In the genomic region with DNA sequence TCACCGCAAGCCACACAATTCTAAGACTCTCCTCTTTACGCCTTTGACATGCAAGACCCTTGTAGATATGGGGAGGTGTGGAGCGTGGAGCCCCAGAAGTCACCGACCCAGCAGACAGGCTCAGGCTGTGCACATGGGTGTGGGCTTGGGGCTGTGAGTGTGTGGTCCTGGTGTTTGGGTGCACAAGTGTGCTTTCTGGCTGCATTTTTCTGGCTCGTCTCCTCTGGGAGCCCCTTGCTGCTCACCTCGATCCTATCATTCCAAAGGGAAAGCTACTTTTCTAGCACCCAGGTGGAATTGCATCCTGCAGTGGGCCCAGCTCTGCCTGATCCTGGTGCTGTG, we compare ENCODE assay signal across 26 cellular contexts.
DNase-seq lines count a peak whose midpoint lies in the region; ATAC-seq, FAIRE-seq and TF ChIP-seq lines count a peak whose summit lies in the region.
"Had no signal": no experiment of that assay in that cellular context is flagged by ENCODE, and none has a peak within 500 bp of the region (broad histone marks: within the 10 kb centered on the region; RNA-seq: fewer than 3 reads in every experiment).

No MANE protein-coding gene starts in this region.

- TF ChIP-seq CTCF in H9 (conservative IDR thresholded peaks at IDR 0.05), result no peak
- TF ChIP-seq CTCF in K562 (IDR thresholded peaks at IDR 0.05 in 2 of 3, conservative IDR thresholded peaks at IDR 0.05 in 1 of 3; ENCODE audit: insufficient read depth in 2 of 3, low read depth in 1 of 3, low read length in 3 of 3), result no peak

- H3K27ac ChIP-seq in H9 (ENCODE audit: insufficient read length, low read depth, low read length), result no peak overlapping the region
- no peak overlapping the region for H3K27ac ChIP-seq in K562 (ENCODE audit: extremely low read depth, low read depth, low read length)
- no peak overlapping the region for H3K27ac ChIP-seq in neuronal stem cell (replicated peaks; ENCODE audit: low read length)
- H3K27ac ChIP-seq: 22Rv1, C4-2B, SJCRH30 had no signal

- H3K9me3 ChIP-seq in H9 (ENCODE audit: control insufficient read depth, low read depth, low read length) (no peaks in the 10 kb centered on the region), K562 (replicated peaks; ENCODE audit: control insufficient read depth, insufficient read depth, low read depth, low read length) (no peaks in the 10 kb centered on the region), neuronal stem cell (replicated peaks in 1 of 2; ENCODE audit: control insufficient read depth in 2 of 2, insufficient read depth in 1 of 2, low read depth in 1 of 2, low read length in 2 of 2) (no peaks in the 10 kb centered on the region)
- H3K9me3 ChIP-seq: SJCRH30 had no signal

- no peak overlapping the region for H3K4me2 ChIP-seq in H9 (ENCODE audit: insufficient read depth, insufficient read length, low read length)
- no peak overlapping the region for H3K4me2 ChIP-seq in K562 (ENCODE audit: insufficient read depth, low read length)
- no peak overlapping the region for H3K4me2 ChIP-seq in neuronal stem cell (ENCODE audit: insufficient read depth, low read length, poor library complexity, severe bottlenecking)

- TF ChIP-seq RAD21 in K562 (CRISPR knock-in tag; conservative IDR thresholded peaks at IDR 0.05 in 1 of 2, IDR thresholded peaks at IDR 0.05 in 1 of 2), result no peak

- H2AFZ ChIP-seq in H9 (ENCODE audit: low read length) (no peak overlapping the region), K562 (ENCODE audit: low read depth, low read length) (peak overlapping the region; percentile 29), neuronal stem cell (ENCODE audit: low read length) (peak overlapping the region; percentile 39)

- H3K4me1 ChIP-seq in H9 (ENCODE audit: insufficient read depth, low read length) (no peaks in the 10 kb centered on the region; the same call in 1 of the 2 replicates), K562 (replicated peaks in 1 of 2; ENCODE audit: control insufficient read depth in 2 of 2, insufficient read depth in 2 of 2, low read length in 2 of 2) (peaks cover 0 to 4% of the 10 kb centered on the region in 2 experiments; a peak in 2 of 5 replicates), neuronal stem cell (ENCODE audit: control insufficient read depth in 2 of 2, insufficient read depth in 1 of 2, low read depth in 1 of 2, low read length in 2 of 2) (peaks cover 16 to 20% of the 10 kb centered on the region in 2 donors)

- H3K36me3 Mint-ChIP-seq in H9 (ENCODE audit: insufficient read depth in 1 of 3, low read depth in 3 of 3), result peaks cover 6 to 26% (median 20%) of the 10 kb centered on the region in 3 experiments; a peak in 5 of 7 replicates

- H3K9ac ChIP-seq in H9 (ENCODE audit: extremely low read depth, insufficient read length, low read length), result no peak overlapping the region
- H3K9ac ChIP-seq in K562 (ENCODE audit: insufficient read depth in 1 of 2, low read depth in 2 of 2, low read length in 2 of 2), result no peak overlapping the region
- no peak overlapping the region for H3K9ac ChIP-seq in neuronal stem cell (ENCODE audit: low read depth, low read length, poor library complexity)

- no peaks in the 10 kb centered on the region for H3K79me1 ChIP-seq in H9 (ENCODE audit: insufficient read depth, low read depth, low read length, poor library complexity, severe bottlenecking)
- no peaks in the 10 kb centered on the region for H3K79me1 ChIP-seq in neuronal stem cell (ENCODE audit: low read depth, low read length)

- H2AK5ac ChIP-seq in H9 (ENCODE audit: insufficient read length, low read length), result no peak overlapping the region
- no peak overlapping the region for H2AK5ac ChIP-seq in neuronal stem cell (ENCODE audit: low read depth, low read length)

- H4K8ac ChIP-seq in H9 (replicated peaks; ENCODE audit: insufficient read length, low read depth, low read length) (no peak overlapping the region), neuronal stem cell (ENCODE audit: low read depth, low read length) (no peak overlapping the region)

- no peak overlapping the region for H4K5ac ChIP-seq in H9 (ENCODE audit: insufficient read length, low read depth, low read length)

- H2BK5ac ChIP-seq in H9 (ENCODE audit: insufficient read length, low read length) (no peak overlapping the region), neuronal stem cell (ENCODE audit: low read length) (no peak overlapping the region)

- DNase-seq in activated CD4-positive, CD25-positive, alpha-beta regulatory T cell treated with anti-CD3 and anti-CD28 coated beads, Interleukin-2, amount 50 U/mL, for 72 hours, result no peak
- DNase-seq in H9 (no peak), K562 (ENCODE audit: extremely low read depth in 1 of 4, low spot score in 3 of 4) (no peak), neuronal stem cell (ENCODE audit: low spot score) (no peak), left lobe of liver (ENCODE audit: low spot score) (no peak), globus pallidus (ENCODE audit: low spot score) (no peak)
- DNase-seq: ACHN; Calu3; CD8-positive, alpha-beta memory T cell; DMS153; GF-D8; HCEC 1CT; KG1; NCI-H1092 treated with DMSO at 0.1 percent for 48 hours; NCI-H1436 treated with DMSO at 0.1 percent for 48 hours; NCI-H1930; NCI-H345; NCI-H524; NCI-H774; OCI-M1; SJCRH30 had no signal

- BruUV-seq in K562 (replicated peaks; lab: Mats Ljungman, UMichigan), result no TSS peak

- H4K91ac ChIP-seq in H9 (ENCODE audit: insufficient read length, low read depth, low read length), result no peak overlapping the region
- H4K91ac ChIP-seq in neuronal stem cell (ENCODE audit: low read depth, low read length, poor library complexity), result no peak overlapping the region

- peak overlapping the region in 1 of 2 experiments; percentile 20; a peak in 1 of 5 replicates for H3K4me3 Mint-ChIP-seq in H9
- H3K4me3 Mint-ChIP-seq: CD8-positive, alpha-beta memory T cell had no signal

- H3K27me3 ChIP-seq in H9 (ENCODE audit: insufficient read depth, low read length) (no peaks in the 10 kb centered on the region), K562 (ENCODE audit: control insufficient read depth in 2 of 2, insufficient read depth in 2 of 2, low read length in 2 of 2) (peaks cover 0 to 19% of the 10 kb centered on the region in 2 experiments; a peak in 2 of 5 replicates), neuronal stem cell (ENCODE audit: control insufficient read depth in 3 of 3, insufficient read depth in 3 of 3, low read depth in 1 of 3, low read length in 3 of 3) (no peaks in the 10 kb centered on the region)

- no peaks in the 10 kb centered on the region; the same call in 1 of the 2 replicates for H3K27me3 Mint-ChIP-seq in H9 (ENCODE audit: low read depth)

- H3K23me2 ChIP-seq in H9 (ENCODE audit: insufficient read length, low read depth, low read length, poor library complexity, severe bottlenecking), result no peaks in the 10 kb centered on the region

- in situ Hi-C loops in K562 (cut with MboI), result no loop called here

- H3K14ac ChIP-seq in H9 (ENCODE audit: insufficient read depth, low read length) (no peak overlapping the region), neuronal stem cell (ENCODE audit: low read length) (no peak overlapping the region)

- H2BK15ac ChIP-seq in H9 (ENCODE audit: low read depth, low read length), result no peak overlapping the region
- H2BK15ac ChIP-seq in neuronal stem cell (ENCODE audit: low read length), result no peak overlapping the region

- no peak for TF ChIP-seq POLR2A in K562 (conservative IDR thresholded peaks at IDR 0.05)

- no peak overlapping the region for H3K4ac ChIP-seq in H9 (ENCODE audit: low read depth, low read length)
- no peak overlapping the region for H3K4ac ChIP-seq in neuronal stem cell (ENCODE audit: low read length)

- H3K18ac ChIP-seq in H9 (ENCODE audit: insufficient read length, low read depth, low read length), result no peak overlapping the region
- H3K18ac ChIP-seq in neuronal stem cell (ENCODE audit: low read length), result peak overlapping the region; percentile 49

- H3K36me3 ChIP-seq in K562 (ENCODE audit: control insufficient read depth, insufficient read depth, low read length) (no peaks in the 10 kb centered on the region), neuronal stem cell (replicated peaks in 1 of 2; ENCODE audit: control insufficient read depth in 2 of 2, insufficient read depth in 2 of 2, low read length in 2 of 2) (no peaks in the 10 kb centered on the region)
- H3K36me3 ChIP-seq: SJCRH30 had no signal

- H3K27ac Mint-ChIP-seq in H9, result peak overlapping the region; percentile 6 to 86 (median 36); a peak in 3 of 7 replicates

- no peaks in the 10 kb centered on the region for H3K9me3 Mint-ChIP-seq in H9

- no CpG with 5 or more reads among the region's 6 CpGs for WGBS in H9 (ENCODE audit: extremely low coverage, insufficient read length, low lambda C conversion rate)
- WGBS in K562 (ENCODE audit: insufficient coverage, low coverage, missing lambda C conversion rate), result 45% methylated on average over 6 of the region's 6 CpGs
- WGBS in neuronal stem cell (ENCODE audit: extremely low coverage in 2 of 2, insufficient read length in 2 of 2, insufficient replicate concordance in 1 of 2), 2 donors, result no CpG with 5 or more reads among the region's 6 CpGs

- no peak for TF ChIP-seq EP300 in K562 (IDR thresholded peaks at IDR 0.05; ENCODE audit: low read length)

- no peak overlapping the region for H2BK120ac ChIP-seq in H9 (ENCODE audit: low read depth, low read length, poor library complexity, severe bottlenecking)
- H2BK120ac ChIP-seq in neuronal stem cell (ENCODE audit: low read depth, low read length), result no peak overlapping the region

- H3K79me2 ChIP-seq in H9 (ENCODE audit: insufficient read depth, low read length), result no peaks in the 10 kb centered on the region
- no peaks in the 10 kb centered on the region for H3K79me2 ChIP-seq in K562 (ENCODE audit: control insufficient read depth, insufficient read depth, low read length)

- peaks cover 18 to 27% of the 10 kb centered on the region in 2 experiments for H3K4me1 Mint-ChIP-seq in H9

- CTCF ChIA-PET in K562 (lab: Yijun Ruan, JAX; ENCODE audit: low intra/inter-chr PET ratio), result no interaction called here

- no peak overlapping the region for H3K56ac ChIP-seq in H9 (ENCODE audit: insufficient read length, low read depth, low read length)

- H3T11ph ChIP-seq in H9 (ENCODE audit: low read length), result no peak overlapping the region

- H3K4me3 ChIP-seq in K562, result no peak overlapping the region
- H3K4me3 ChIP-seq in neuronal stem cell (ENCODE audit: low read length in 2 of 2), result no peak overlapping the region
- H3K4me3 ChIP-seq: SJCRH30 had no signal

- intact Hi-C loops in K562 (cut with micrococcal nuclease), result no loop called here

- ATAC-seq in activated CD4-positive, CD25-positive, alpha-beta regulatory T cell treated with anti-CD3 and anti-CD28 coated beads, Interleukin-2, amount 50 U/mL, for 24 hours, result peak; percentile 24 to 37
- ATAC-seq in K562, result no peak; the same call in 2 of the 3 replicates
- no peak for ATAC-seq in left lobe of liver
- no peak for ATAC-seq in esophagus mucosa

- H3K23ac ChIP-seq in H9 (ENCODE audit: insufficient read length, low read depth, low read length) (no peak overlapping the region), neuronal stem cell (ENCODE audit: low read depth, low read length, poor library complexity) (no peak overlapping the region)

- no peak overlapping the region for H2BK20ac ChIP-seq in H9 (ENCODE audit: low read depth, low read length, poor library complexity, severe bottlenecking)

- H2BK12ac ChIP-seq in H9 (ENCODE audit: insufficient read length, low read depth, low read length), result no peak overlapping the region
- H2BK12ac ChIP-seq in neuronal stem cell (ENCODE audit: low read length), result no peak overlapping the region

- POLR2A ChIA-PET in K562 (lab: Yijun Ruan, JAX), result no interaction called here

- H4K20me1 ChIP-seq in H9 (ENCODE audit: control insufficient read depth, insufficient read depth, insufficient read length), result no peaks in the 10 kb centered on the region
- no peaks in the 10 kb centered on the region for H4K20me1 ChIP-seq in K562 (replicated peaks; ENCODE audit: control insufficient read depth, insufficient read depth, low read length)

- H3K9me1 ChIP-seq in K562 (ENCODE audit: control insufficient read depth, insufficient read depth, low read length), result no peaks in the 10 kb centered on the region

- FAIRE-seq in K562 (lab: Jason Lieb, UNC), result no peak
- FAIRE-seq: RCC 7860 had no signal

Comparison
In these comparisons a context has a peak if more than half of its experiments do, and no peak if none do; other contexts are left out.
1. ATAC-seq: peak in activated CD4-positive, CD25-positive, alpha-beta regulatory T cell treated with anti-CD3 and anti-CD28 coated beads, Interleukin-2, amount 50 U/mL, for 24 hours (2 of 2); none in K562 (single experiment), left lobe of liver (single experiment) and esophagus mucosa (single experiment).